28 cellular contexts compared by ENCODE assay signal in the genomic region with DNA sequence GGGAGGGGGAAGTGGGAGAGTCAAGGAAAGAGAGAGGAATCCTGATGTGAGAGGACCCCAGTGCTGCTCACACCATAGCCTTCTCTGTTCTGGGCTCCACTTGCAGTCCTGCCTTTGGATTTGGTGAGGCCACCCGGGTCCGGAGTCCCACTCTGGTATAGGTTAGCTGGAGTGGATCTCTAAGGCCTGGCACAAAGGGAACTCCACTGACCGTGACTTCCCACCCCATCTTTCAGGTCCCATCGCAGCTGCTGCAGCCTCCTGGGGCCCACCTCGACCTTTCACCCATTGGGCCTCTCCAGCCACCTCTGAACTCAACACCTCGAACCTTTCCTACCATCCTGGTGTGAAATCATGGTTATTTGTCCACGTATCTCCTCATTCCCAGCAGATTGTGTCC.
"Had no signal": no experiment of that assay in that cellular context is flagged by ENCODE, and none has a peak within 500 bp of the region (broad histone marks: within the 10 kb centered on the region; RNA-seq: fewer than 3 reads in every experiment).

No MANE protein-coding gene starts in this region.

- H3K4me3 ChIP-seq: gastrocnemius medialis, heart left ventricle, left lung, prostate gland, right atrium auricular region, skin epidermis, transverse colon, vagina had no signal

- H3K4me1 Mint-ChIP-seq: endodermal cell had no signal

- H3K27ac Mint-ChIP-seq: dendritic cell treated with granulocyte-macrophage colony-stimulating factor and Interleukin-4, amounts not matched to agents 40 ng/mL and 50 ng/mL, for 4 days; endodermal cell; stimulated activated naive B cell treated with anti-CD40 and anti-IgM and Interleukin-4, amounts not matched to agents 10 μg/mL and 1 μg/mL and 100 μg/mL, for 72 hours; stimulated activated naive CD8-positive, alpha-beta T cell treated with anti-CD3 and anti-CD28 coated beads, Interleukin-15, Interleukin-2, amounts not matched to agents 100 ng/mL and 50 ng/mL, for 24 hours had no signal

- H3K4me3 Mint-ChIP-seq: dendritic cell treated with granulocyte-macrophage colony-stimulating factor and Interleukin-4, amounts not matched to agents 40 ng/mL and 50 ng/mL, for 4 days; endodermal cell; naive thymus-derived CD8-positive, alpha-beta T cell; neural crest cell; stimulated activated naive B cell treated with anti-CD40 and anti-IgM and Interleukin-4, amounts not matched to agents 10 μg/mL and 1 μg/mL and 100 μg/mL, for 72 hours; stimulated activated naive CD8-positive, alpha-beta T cell treated with anti-CD3 and anti-CD28 coated beads, Interleukin-15, Interleukin-2, amounts not matched to agents 100 ng/mL and 50 ng/mL, for 24 hours had no signal

- H3K9me3 Mint-ChIP-seq: dendritic cell treated with granulocyte-macrophage colony-stimulating factor and Interleukin-4, amounts not matched to agents 40 ng/mL and 50 ng/mL, for 4 days; endodermal cell; naive thymus-derived CD8-positive, alpha-beta T cell; neural crest cell; stimulated activated naive CD8-positive, alpha-beta T cell treated with anti-CD3 and anti-CD28 coated beads, Interleukin-15, Interleukin-2, amounts not matched to agents 100 ng/mL and 50 ng/mL, for 24 hours had no signal

- H3K36me3 ChIP-seq: gastrocnemius medialis, heart left ventricle, left lung, neutrophil, prostate gland, right atrium auricular region, transverse colon, vagina had no signal

- H3K4me1 ChIP-seq: gastrocnemius medialis, left lung, parathyroid adenoma, prostate gland, transverse colon, vagina had no signal

- H3K27me3 ChIP-seq: gastrocnemius medialis, right atrium auricular region, transverse colon, vagina had no signal

- H3K27ac ChIP-seq: epithelial cell of prostate, gastrocnemius medialis, heart left ventricle, left lung, neutrophil, parathyroid adenoma, prostate gland, right atrium auricular region, skin epidermis, transverse colon, vagina had no signal

- ATAC-seq: esophagus mucosa; gastrocnemius medialis; heart left ventricle; left cardiac atrium; left lung; naive thymus-derived CD8-positive, alpha-beta T cell; stimulated activated naive B cell treated with anti-CD40 and anti-IgM and Interleukin-4, amounts not matched to agents 10 μg/mL and 1 μg/mL and 100 μg/mL, for 72 hours had no signal

- H3K36me3 Mint-ChIP-seq: naive thymus-derived CD8-positive, alpha-beta T cell; stimulated activated naive B cell treated with anti-CD40 and anti-IgM and Interleukin-4, amounts not matched to agents 10 μg/mL and 1 μg/mL and 100 μg/mL, for 72 hours had no signal

- FAIRE-seq: colon, islet of Langerhans had no signal

- H3K9me3 ChIP-seq: gastrocnemius medialis, heart left ventricle, left lung, neutrophil, prostate gland, right atrium auricular region, transverse colon, vagina had no signal

- DNase-seq: effector CD8-positive, alpha-beta T cell; endodermal cell; foreskin fibroblast; gastrocnemius medialis; heart left ventricle; hippocampal formation; left cardiac atrium; mesenchymal stem cell; midbrain; stimulated activated CD4-positive, alpha-beta T cell treated with anti-CD3 and anti-CD28 coated beads, Interleukin-15, amount 100 ng/mL, for 24 hours; stimulated activated CD4-positive, alpha-beta T cell treated with anti-CD3 and anti-CD28 coated beads, Interleukin-2, amount 100 ng/mL, for 48 hours; stimulated activated naive B cell treated with anti-CD40 and anti-IgM and Interleukin-4, amounts not matched to agents 10 μg/mL and 1 μg/mL and 100 μg/mL, for 72 hours; transverse colon had no signal
